11 cellular contexts compared by ENCODE assay signal in the genomic region with DNA sequence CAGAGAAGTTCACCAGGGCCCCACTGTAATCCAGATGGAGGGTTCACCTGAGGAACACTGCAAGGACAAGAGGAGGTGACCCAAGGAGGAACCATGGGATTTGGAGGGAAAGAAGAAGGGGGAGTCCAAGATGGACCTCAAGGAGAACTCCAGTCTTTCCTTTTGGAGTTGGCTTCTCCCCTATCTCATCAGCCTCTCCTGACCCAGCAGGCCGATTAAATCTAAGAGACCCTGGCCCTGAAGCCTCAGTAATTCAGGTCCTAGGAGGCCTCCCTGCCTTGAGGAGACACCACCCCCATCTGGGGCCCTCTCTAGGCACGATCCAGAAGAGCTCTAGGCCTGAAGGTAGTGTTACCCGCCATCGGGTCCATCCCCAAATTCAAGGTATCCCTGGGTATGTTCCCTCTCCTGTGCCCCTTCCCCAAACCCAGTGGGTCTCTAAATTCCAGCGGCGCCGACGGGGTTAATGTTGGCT. TPM values are rescaled to one million over a fixed set of nuclear protein-coding genes. Genes with fewer than 3 reads are reported as not detected.
DNase-seq lines count a peak whose midpoint lies in the region; ATAC-seq, FAIRE-seq and TF ChIP-seq lines count a peak whose summit lies in the region.
"Had no signal": no experiment of that assay in that cellular context is flagged by ENCODE, and none has a peak within 500 bp of the region (broad histone marks: within the 10 kb centered on the region; RNA-seq: fewer than 3 reads in every experiment).

No MANE protein-coding gene starts in this region.

- H3K36me3 Mint-ChIP-seq in CD4-positive, CD25-positive, alpha-beta regulatory T cell, result peaks cover 4% of the 10 kb centered on the region
- no peaks in the 10 kb centered on the region for H3K36me3 Mint-ChIP-seq in IgD-negative memory B cell

- no peak overlapping the region for H2BK5ac ChIP-seq in H1 (ENCODE audit: low read depth, low read length)

- H3K56ac ChIP-seq in H1 (replicated peaks; ENCODE audit: insufficient read length, low read depth, low read length), result no peak overlapping the region

- peaks cover 8% of the 10 kb centered on the region; the same call in 1 of the 2 replicates for H3K23me2 ChIP-seq in H1 (ENCODE audit: low read depth, low read length)

- H3K9me3 ChIP-seq in CD4-positive, CD25-positive, alpha-beta regulatory T cell (ENCODE audit: control insufficient read depth in 2 of 2, low read length in 2 of 2), result no peaks in the 10 kb centered on the region
- no peaks in the 10 kb centered on the region for H3K9me3 ChIP-seq in H1 (ENCODE audit: insufficient read depth in 2 of 2, low read depth in 1 of 2, low read length in 1 of 2)
- H3K9me3 ChIP-seq in osteoblast (ENCODE audit: low read depth, low read length), result no peaks in the 10 kb centered on the region

- peaks cover 43% of the 10 kb centered on the region for H3K4me1 ChIP-seq in CD4-positive, CD25-positive, alpha-beta regulatory T cell (ENCODE audit: control insufficient read depth, insufficient read depth, low read length, poor library complexity, severe bottlenecking)
- peaks cover 4 to 42% (median 28%) of the 10 kb centered on the region in 4 experiments for H3K4me1 ChIP-seq in H1 (replicated peaks in 1 of 4; ENCODE audit: control insufficient read depth in 3 of 4, insufficient read depth in 4 of 4, low read length in 3 of 4)
- peaks cover 2% of the 10 kb centered on the region for H3K4me1 ChIP-seq in osteoblast (ENCODE audit: insufficient read depth, low read length)

- H3K36me3 ChIP-seq in CD4-positive, CD25-positive, alpha-beta regulatory T cell (ENCODE audit: control insufficient read depth, insufficient read depth, low read length), result no peaks in the 10 kb centered on the region
- H3K36me3 ChIP-seq in H1 (ENCODE audit: control insufficient read depth in 2 of 4, insufficient read depth in 4 of 4, low read length in 3 of 4) (no peaks in the 10 kb centered on the region), osteoblast (ENCODE audit: insufficient read depth, low read length) (no peaks in the 10 kb centered on the region)

- no peak for FAIRE-seq in H1 (lab: Jason Lieb, UNC)
- FAIRE-seq: keratinocyte had no signal

- peaks cover 26% of the 10 kb centered on the region for H3K27me3 Mint-ChIP-seq in CD4-positive, CD25-positive, alpha-beta regulatory T cell
- peaks cover 57% of the 10 kb centered on the region for H3K27me3 Mint-ChIP-seq in IgD-negative memory B cell

- H3K4me1 Mint-ChIP-seq in CD4-positive, CD25-positive, alpha-beta regulatory T cell, result peaks cover 0 to 60% (median 24%) of the 10 kb centered on the region in 4 donors
- peaks cover 0 to 2% (median 0%) of the 10 kb centered on the region in 3 donors for H3K4me1 Mint-ChIP-seq in IgD-negative memory B cell

- H2AFZ ChIP-seq in H1 (ENCODE audit: low read length) (no peak overlapping the region), osteoblast (ENCODE audit: low read length) (no peak overlapping the region)

- H3K27me3 ChIP-seq in CD4-positive, CD25-positive, alpha-beta regulatory T cell (ENCODE audit: control insufficient read depth, insufficient read depth, low read length), result peaks cover 2% of the 10 kb centered on the region
- H3K27me3 ChIP-seq in H1 (replicated peaks in 1 of 4; ENCODE audit: control insufficient read depth in 3 of 4, extremely low read depth in 1 of 4, insufficient read depth in 3 of 4, low read length in 3 of 4) (peaks cover 14 to 44% (median 39%) of the 10 kb centered on the region in 4 experiments), osteoblast (ENCODE audit: insufficient read depth, low read length) (peaks cover 57% of the 10 kb centered on the region)

- TF ChIP-seq EP300 in H1 (IDR thresholded peaks at IDR 0.05; ENCODE audit: borderline replicate concordance in 1 of 2, low read depth in 2 of 2, low read length in 2 of 2), result no peak

- no peak overlapping the region for H3K14ac ChIP-seq in H1 (ENCODE audit: insufficient read length)

- H3K79me2 ChIP-seq in H1 (ENCODE audit: control insufficient read depth in 1 of 2, insufficient read depth in 2 of 2, low read length in 2 of 2) (no peaks in the 10 kb centered on the region), osteoblast (ENCODE audit: insufficient read depth, low read length) (no peaks in the 10 kb centered on the region)

- H2BK15ac ChIP-seq in H1 (ENCODE audit: low read length), result peak overlapping the region; percentile 75

- H4K91ac ChIP-seq in H1 (replicated peaks; ENCODE audit: insufficient read length, low read length), result no peak overlapping the region

- H3K4me3 Mint-ChIP-seq in CD4-positive, CD25-positive, alpha-beta regulatory T cell, result peak overlapping the region; percentile 64 to 90 (median 85)
- peak overlapping the region in 3 of 4 donors; percentile 50 to 63 (median 63) for H3K4me3 Mint-ChIP-seq in IgD-negative memory B cell

- no peak overlapping the region for H3K23ac ChIP-seq in H1 (ENCODE audit: insufficient read length)

- TF ChIP-seq CTCF in H1 (IDR thresholded peaks at IDR 0.05; ENCODE audit: control extremely low read depth in 1 of 3, insufficient read depth in 1 of 3, low read depth in 1 of 3, low read length in 3 of 3), result no peak
- no peak for TF ChIP-seq CTCF in osteoblast (IDR thresholded peaks at IDR 0.05; ENCODE audit: extremely low read depth, low read depth, low read length)

- H4K20me1 ChIP-seq in H1 (replicated peaks in 1 of 2; ENCODE audit: control insufficient read depth in 1 of 2, insufficient read depth in 2 of 2, low read length in 2 of 2), result no peaks in the 10 kb centered on the region
- H4K20me1 ChIP-seq in osteoblast (ENCODE audit: insufficient read depth, low read length), result no peaks in the 10 kb centered on the region

- no peak overlapping the region for H2BK120ac ChIP-seq in H1 (replicated peaks; ENCODE audit: low read depth, low read length)

- POLR2A ChIA-PET in H1 (lab: Charles Lee; ENCODE audit: partially characterized antibody), result interaction anchor here (0.6 to 3.2 kb wide), 8 partner anchors 13 to 202 kb away, joined by 3 to 15 read pairs (median 6); a partner anchor contains a TSS

- no peak overlapping the region for H3K9ac ChIP-seq in H1 (replicated peaks in 1 of 4; ENCODE audit: extremely low read depth in 1 of 4, low read depth in 3 of 4, low read length in 3 of 4)

- TF ChIP-seq RAD21 in H1 (IDR thresholded peaks at IDR 0.05 in 1 of 2, conservative IDR thresholded peaks at IDR 0.05 in 1 of 2; ENCODE audit: low read depth in 2 of 2, low read length in 2 of 2), result no peak

- H2BK12ac ChIP-seq in H1 (ENCODE audit: low read depth, low read length), result peak overlapping the region; percentile 65; the same call in 1 of the 2 replicates

- H3K4ac ChIP-seq in H1 (replicated peaks; ENCODE audit: insufficient read length, low read depth, low read length), result no peak overlapping the region

- TF ChIP-seq POLR2A in H1 (IDR thresholded peaks at IDR 0.05; ENCODE audit: control extremely low read depth in 1 of 2, low read depth in 2 of 2, low read length in 2 of 2), result no peak

- WGBS in H1 (ENCODE audit: extremely low coverage in 1 of 2, insufficient coverage in 1 of 2, insufficient read length in 1 of 2, insufficient replicate concordance in 2 of 2, low coverage in 1 of 2, low lambda C conversion rate in 2 of 2, missing lambda C conversion rate in 1 of 2), 2 experiments, result 18% methylated on average over 8 of the region's 8 CpGs; no CpG with 5 or more reads in 1 of the 2 experiments

- H3K27ac Mint-ChIP-seq in CD4-positive, CD25-positive, alpha-beta regulatory T cell, result peak overlapping the region; percentile 72 to 95 (median 81)
- peak overlapping the region in 1 of 3 donors; percentile 7 for H3K27ac Mint-ChIP-seq in IgD-negative memory B cell

- peak overlapping the region; percentile 73 for H2BK20ac ChIP-seq in H1 (ENCODE audit: low read length)

- peak overlapping the region; percentile 29; the same call in 1 of the 2 replicates for H2AK5ac ChIP-seq in H1 (ENCODE audit: low read depth, low read length)

- H3K27ac ChIP-seq in CD4-positive, CD25-positive, alpha-beta regulatory T cell (ENCODE audit: insufficient read depth, low read length, poor library complexity, severe bottlenecking), result peak overlapping the region; percentile 14
- H3K27ac ChIP-seq in H1 (ENCODE audit: low read depth, low read length), result no peak overlapping the region
- no peak overlapping the region for H3K27ac ChIP-seq in osteoblast (ENCODE audit: low read depth, low read length)

- peaks cover 0 to 1% (median 0%) of the 10 kb centered on the region in 7 donors for H3K9me3 Mint-ChIP-seq in CD4-positive, CD25-positive, alpha-beta regulatory T cell
- H3K9me3 Mint-ChIP-seq in IgD-negative memory B cell, result peaks cover 0 to 6% (median 0%) of the 10 kb centered on the region in 3 donors

- H3K4me2 ChIP-seq in H1 (ENCODE audit: insufficient read depth in 1 of 2, low read depth in 2 of 2, low read length in 2 of 2) (peak overlapping the region; percentile 62 to 79), osteoblast (ENCODE audit: insufficient read depth, low read length) (peak overlapping the region; percentile 60)

- H4K5ac ChIP-seq in H1 (ENCODE audit: insufficient read length, low read depth, low read length), result no peak overlapping the region

- no peak for DNase-seq in CD4-positive, CD25-positive, alpha-beta regulatory T cell
- no peak for DNase-seq in H1 (ENCODE audit: low read depth in 1 of 2, low spot score in 2 of 2)
- DNase-seq in osteoblast (ENCODE audit: insufficient read length, low spot score, missing footprints), result peak; percentile 70
- DNase-seq in KG1 (lab: John Stamatoyannopoulos, UW), result no peak
- DNase-seq in NCI-H2107 treated with DMSO at 0.1 percent for 48 hours (lab: John Stamatoyannopoulos, UW; ENCODE audit: unreplicated experiment), result no peak
- no peak for DNase-seq in SHP77 (lab: John Stamatoyannopoulos, UW)
- DNase-seq in activated CD4-positive, alpha-beta T cell treated with anti-CD3 and anti-CD28 coated beads, Interleukin-2, amount 50 U/mL, for 4 hours, result no peak
- DNase-seq: NCI-H510A treated with DMSO at 0.1 percent for 48 hours had no signal

- no peak overlapping the region for H3K18ac ChIP-seq in H1 (ENCODE audit: extremely low read depth, low read length)

- ATAC-seq in CD4-positive, CD25-positive, alpha-beta regulatory T cell (ENCODE audit: low read depth in 2 of 2), result no peak

- no peaks in the 10 kb centered on the region for H3K79me1 ChIP-seq in H1 (ENCODE audit: low read depth, low read length)

- peak overlapping the region; percentile 23 for H3K4me3 ChIP-seq in CD4-positive, CD25-positive, alpha-beta regulatory T cell (ENCODE audit: low read depth, low read length)
- peak overlapping the region; percentile 44 to 62 (median 55); a peak in 7 of 8 replicates for H3K4me3 ChIP-seq in H1 (ENCODE audit: extremely low read depth in 1 of 4, insufficient read depth in 2 of 4, low read depth in 3 of 4, low read length in 4 of 4)
- peak overlapping the region; percentile 50 for H3K4me3 ChIP-seq in osteoblast (ENCODE audit: insufficient read depth, low read length)

- CTCF ChIA-PET in H1 (lab: Charles Lee; ENCODE audit: partially characterized antibody), result interaction anchor here (1.0 to 42.5 kb wide), 7 partner anchors 17 to 197 kb away, joined by 3 to 1004 read pairs (median 4); a partner anchor contains a TSS

- H4K8ac ChIP-seq in H1 (ENCODE audit: extremely low read depth, insufficient read depth, low read length), result no peak overlapping the region

RNA-seq across cellular contexts. Expression of a gene that starts 15.1 kb away (rescaled TPM):
- 234 TPM for total RNA-seq in CD4-positive, CD25-positive, alpha-beta regulatory T cell
- polyA plus RNA-seq in CD4-positive, CD25-positive, alpha-beta regulatory T cell, result 10 to 100 TPM; 36.6 to 48.6 (median 44.8) TPM
- polyA plus RNA-seq in IgD-negative memory B cell, result 9.0 TPM
- 84.4 and 88.5 TPM in 2 replicates for total RNA-seq in H1 (2021; fragmentation: NEBNext Ultra II Directional; extraction: Animal tissue kit (Norgen Biotek cat#: 25700))
- 184 and 262 TPM in 2 replicates for polyA plus RNA-seq in H1 (2011; rRNA removed)
- 118 TPM for polyA plus RNA-seq in H1 (2011; cell fraction: cytosol; rRNA removed)
- 335 TPM for polyA plus RNA-seq in H1 (2011; cell fraction: nucleus; rRNA removed)
- 56.9 to 93.0 TPM (median 85.7 TPM) in 4 replicates for polyA plus RNA-seq in H1 (2012, experiment 1 of 2)
- 72.1 TPM for polyA plus RNA-seq in H1 (2012, experiment 2 of 2)
- 92.3 TPM for polyA plus RNA-seq in H1 (2013, experiment 1 of 2)
- 81.6 TPM for polyA plus RNA-seq in H1 (2013, experiment 2 of 2)
- 58.7 and 67.4 TPM in 2 replicates for polyA minus RNA-seq in H1 (2011; rRNA and poly(A)+ RNA removed)
- 72.8 TPM for polyA minus RNA-seq in H1 (2011; cell fraction: cytosol; rRNA and poly(A)+ RNA removed)
- polyA minus RNA-seq in H1 (2011; cell fraction: nucleus; rRNA and poly(A)+ RNA removed), result 103 TPM
- total RNA-seq in osteoblast, result 47.1 and 52.5 TPM in 2 replicates

RNA-seq across cellular contexts. Expression of a gene that starts 49.3 kb away (rescaled TPM):
- 6.1 TPM for total RNA-seq in CD4-positive, CD25-positive, alpha-beta regulatory T cell
- not detected for polyA plus RNA-seq in CD4-positive, CD25-positive, alpha-beta regulatory T cell
- 0.60 TPM for polyA plus RNA-seq in IgD-negative memory B cell
- total RNA-seq in H1 (2021; fragmentation: NEBNext Ultra II Directional; extraction: Animal tissue kit (Norgen Biotek cat#: 25700)), result 309 and 338 TPM in 2 replicates
- polyA plus RNA-seq in H1 (2011; rRNA removed), result 606 and 948 TPM in 2 replicates
- 870 TPM for polyA plus RNA-seq in H1 (2011; cell fraction: cytosol; rRNA removed)
- 559 TPM for polyA plus RNA-seq in H1 (2011; cell fraction: nucleus; rRNA removed)
- 605 to 743 TPM (median 671 TPM) in 4 replicates for polyA plus RNA-seq in H1 (2012, experiment 1 of 2)
- 841 TPM for polyA plus RNA-seq in H1 (2012, experiment 2 of 2)
- polyA plus RNA-seq in H1 (2013, experiment 1 of 2), result 949 TPM
- 1,178 TPM for polyA plus RNA-seq in H1 (2013, experiment 2 of 2)
- polyA minus RNA-seq in H1 (2011; rRNA and poly(A)+ RNA removed), result 84.3 and 125 TPM in 2 replicates
- polyA minus RNA-seq in H1 (2011; cell fraction: cytosol; rRNA and poly(A)+ RNA removed), result 189 TPM
- polyA minus RNA-seq in H1 (2011; cell fraction: nucleus; rRNA and poly(A)+ RNA removed), result 88.1 TPM
- total RNA-seq in osteoblast, result 27.5 and 27.7 TPM in 2 replicates

RNA-seq across cellular contexts. Expression of a gene that starts 54.7 kb away (rescaled TPM):
- total RNA-seq in CD4-positive, CD25-positive, alpha-beta regulatory T cell, result not detected
- not detected for polyA plus RNA-seq in CD4-positive, CD25-positive, alpha-beta regulatory T cell
- polyA plus RNA-seq in IgD-negative memory B cell (not detected), H1 (2011; rRNA removed) (4.1 and 6.5 TPM in 2 replicates)
- 12.7 and 13.7 TPM in 2 replicates for total RNA-seq in H1 (2021; fragmentation: NEBNext Ultra II Directional; extraction: Animal tissue kit (Norgen Biotek cat#: 25700))
- 1.8 TPM for polyA plus RNA-seq in H1 (2011; cell fraction: cytosol; rRNA removed)
- polyA plus RNA-seq in H1 (2011; cell fraction: nucleus; rRNA removed), result 5.0 TPM
- polyA plus RNA-seq in H1 (2012, experiment 1 of 2), result 10.0 to 16.5 TPM (median 14.4 TPM) in 4 replicates
- 13.8 TPM for polyA plus RNA-seq in H1 (2012, experiment 2 of 2)
- 19.3 TPM for polyA plus RNA-seq in H1 (2013, experiment 1 of 2)
- polyA plus RNA-seq in H1 (2013, experiment 2 of 2), result 23.2 TPM
- polyA minus RNA-seq in H1 (2011; rRNA and poly(A)+ RNA removed), result 2.3 and 5.3 TPM in 2 replicates
- polyA minus RNA-seq in H1 (2011; cell fraction: cytosol; rRNA and poly(A)+ RNA removed), result 8.2 TPM
- polyA minus RNA-seq in H1 (2011; cell fraction: nucleus; rRNA and poly(A)+ RNA removed), result 5.3 TPM
- 30.1 and 33.3 TPM in 2 replicates for total RNA-seq in osteoblast
- total RNA-seq: SK-MEL-5 had no signal
- polyA plus RNA-seq: keratinocyte had no signal

RNA-seq across cellular contexts. Expression of a gene that starts 59.4 kb away (rescaled TPM):
- 2.8 TPM for total RNA-seq in CD4-positive, CD25-positive, alpha-beta regulatory T cell
- 1 to 10 TPM in 1 of 4 donors, under 1 TPM in 2, not detected in 1; 0.15 to 1.1 (median 0.84) TPM for polyA plus RNA-seq in CD4-positive, CD25-positive, alpha-beta regulatory T cell
- polyA plus RNA-seq in IgD-negative memory B cell (0.29 TPM), H1 (2011; rRNA removed) (1.3 and 2.2 TPM in 2 replicates)
- total RNA-seq in H1 (2021; fragmentation: NEBNext Ultra II Directional; extraction: Animal tissue kit (Norgen Biotek cat#: 25700)), result 0.63 and 1.1 TPM in 2 replicates
- polyA plus RNA-seq in H1 (2011; cell fraction: cytosol; rRNA removed), result 0.98 TPM
- polyA plus RNA-seq in H1 (2011; cell fraction: nucleus; rRNA removed), result 1.1 TPM
- polyA plus RNA-seq in H1 (2012, experiment 1 of 2), result 0.30 to 1.0 TPM (median 0.96 TPM) in 4 replicates
- polyA plus RNA-seq in H1 (2012, experiment 2 of 2), result 0.66 TPM
- polyA plus RNA-seq in H1 (2013, experiment 1 of 2), result 0.73 TPM
- 0.68 TPM for polyA plus RNA-seq in H1 (2013, experiment 2 of 2)
- 1.6 and 1.9 TPM in 2 replicates for polyA minus RNA-seq in H1 (2011; rRNA and poly(A)+ RNA removed)
- polyA minus RNA-seq in H1 (2011; cell fraction: cytosol; rRNA and poly(A)+ RNA removed), result not detected
- polyA minus RNA-seq in H1 (2011; cell fraction: nucleus; rRNA and poly(A)+ RNA removed), result 1.1 TPM
- total RNA-seq in osteoblast, result 0.29 and 0.36 TPM in 2 replicates
- polyA plus RNA-seq: keratinocyte had no signal

Comparison
In these comparisons a context has a peak if more than half of its experiments do, and no peak if none do; other contexts are left out.
1. RNA of a gene that starts 49.3 kb away (total RNA-seq): 309 to 338 TPM in H1; 27.5 to 27.7 TPM in osteoblast and 6.1 TPM in CD4-positive, CD25-positive, alpha-beta regulatory T cell (single experiment); every median in the first group is over 10 times any median in the second.
2. RNA of a gene that starts 54.7 kb away (total RNA-seq): 30.1 to 33.3 TPM in osteoblast and 12.7 to 13.7 TPM in H1; not detected in CD4-positive, CD25-positive, alpha-beta regulatory T cell (single experiment); every median in the first group is over 10 times any median in the second.
3. Peak in every context shown above with its lines, with median percentiles within 50 percentile points of each other: H3K4me3 ChIP-seq.